8 cellular contexts compared by ENCODE assay signal in genomic region chr17:64496786-64497564, GRCh38. TPM values are rescaled to one million over a fixed set of nuclear protein-coding genes. Genes with fewer than 3 reads are reported as not detected.
DNase-seq lines count a peak whose midpoint lies in the region; ATAC-seq and TF ChIP-seq lines count a peak whose summit lies in the region.

Gene POLG2 (minus strand): TSS chr17:64497054. CDS start chr17:64496968, 86 bp downstream.

- H3K4me3 Mint-ChIP-seq in endothelial cell (ENCODE audit: unreplicated experiment): peak within 1 kb of the TSS; percentile 99

- no peaks in the 10 kb centered on the region; the same call in 1 of the 2 replicates for H4K20me1 ChIP-seq in OCI-LY1 (ENCODE audit: insufficient read depth, low read length)

- H3K36me3 Mint-ChIP-seq in endothelial cell (ENCODE audit: low read depth, unreplicated experiment): peaks cover 51% of the 10 kb centered on the region

- peaks cover 13% of the 10 kb centered on the region for H3K79me2 ChIP-seq in OCI-LY1 (ENCODE audit: insufficient read depth, low read length)

- H3K4me1 ChIP-seq in OCI-LY1 (ENCODE audit: insufficient read depth, low read length, severe bottlenecking): peaks cover 72% of the 10 kb centered on the region

- H3K27me3 ChIP-seq in OCI-LY1 (ENCODE audit: insufficient read depth, low read length): no peaks in the 10 kb centered on the region

- H3K9ac ChIP-seq in OCI-LY1 (ENCODE audit: low read length): peak within 1 kb of the TSS; percentile 82

- peaks cover 36% of the 10 kb centered on the region for H3F3A ChIP-seq in OCI-LY1 (ENCODE audit: insufficient read depth, low read length)

- peak within 1 kb of the TSS; percentile 90 for H3K27ac Mint-ChIP-seq in endothelial cell (ENCODE audit: unreplicated experiment)

- no peak within 1 kb of the TSS for H2AFZ ChIP-seq in OCI-LY1 (ENCODE audit: low read length)

- TF ChIP-seq CTCF in OCI-LY1 (IDR thresholded peaks at IDR 0.05; ENCODE audit: low read length) (peak; percentile 81), endothelial cell (IDR thresholded peaks at IDR 0.05; ENCODE audit: unreplicated experiment) (peak; percentile 42)

- ATAC-seq in GM21526 (IDR thresholded peaks at IDR 0.05; ENCODE audit: low FRiP score, unreplicated experiment): peak; percentile 59

- H3K9me3 ChIP-seq in OCI-LY1 (ENCODE audit: low read length): no peaks in the 10 kb centered on the region

- H3K4me1 Mint-ChIP-seq in endothelial cell (ENCODE audit: unreplicated experiment): peaks cover 52% of the 10 kb centered on the region

- H3K9me3 Mint-ChIP-seq in endothelial cell (ENCODE audit: unreplicated experiment): no peaks in the 10 kb centered on the region

- DNase-seq in DMS114 treated with DMSO at 0.1 percent for 48 hours (lab: John Stamatoyannopoulos, UW; ENCODE audit: unreplicated experiment) (peak; percentile 85), HuH-7.5 (ENCODE audit: low spot score) (peak; percentile 89), endothelial cell (ENCODE audit: low spot score) (peak; percentile 89), middle frontal gyrus (ENCODE audit: extremely low spot score, low spot score) (peak; percentile 84)
- DNase-seq in activated CD8-positive, alpha-beta memory T cell treated with anti-CD3 and anti-CD28 coated beads, Interleukin-2, amount 50 U/mL, for 4 hours: peak; percentile 95
- DNase-seq in stimulated activated CD8-positive, alpha-beta memory T cell treated with anti-CD3 and anti-CD28 coated beads, Interleukin-2, amount 100 ng/mL, for 1 hour (ENCODE audit: low read depth in 2 of 2): peak; percentile 90 to 95

- peak within 1 kb of the TSS; percentile 87 for H3K4me3 ChIP-seq in OCI-LY1 (ENCODE audit: low read depth, low read length, poor library complexity, severe bottlenecking)

- peak within 1 kb of the TSS; percentile 93 for H3K4me2 ChIP-seq in OCI-LY1 (ENCODE audit: low read length)

- peak within 1 kb of the TSS; percentile 97 for H3K27ac ChIP-seq in OCI-LY1 (ENCODE audit: low read depth, low read length, poor library complexity, severe bottlenecking)

- peaks cover 21% of the 10 kb centered on the region for H3K27me3 Mint-ChIP-seq in endothelial cell (ENCODE audit: unreplicated experiment)

- peaks cover 66% of the 10 kb centered on the region for H3K36me3 ChIP-seq in OCI-LY1 (ENCODE audit: insufficient read depth, low read length)

- no peaks in the 10 kb centered on the region for H3K9me2 ChIP-seq in OCI-LY1 (ENCODE audit: low read depth, low read length)

RNA-seq across cellular contexts. Expression of gene POLG2, which starts in this region (rescaled TPM):
- 21.3 TPM for total RNA-seq in endothelial cell (ENCODE audit: unreplicated experiment)

Comparison
In these comparisons a context has a peak if more than half of its experiments do, and no peak if none do; other contexts are left out.
1. Peak in every context shown above with its lines: DNase-seq, ATAC-seq, H3K4me3 ChIP-seq and H3K27ac ChIP-seq.